In genomic region chr18:59070181-59070912, GRCh38 we compare ENCODE assay signal across 8 cellular contexts.
A peak's percentile ranks its signal among the peaks of the same experiment; 100 is the strongest.
DNase-seq lines count a peak whose midpoint lies in the region; ATAC-seq and TF ChIP-seq lines count a peak whose summit lies in the region.

No MANE protein-coding gene starts in this region.

- H3K4me1 ChIP-seq in CD8-positive, alpha-beta memory T cell (ENCODE audit: insufficient read depth, low read length), result no peaks in the 10 kb centered on the region
- peaks cover 3% of the 10 kb centered on the region for H3K4me1 ChIP-seq in RWPE2 (ENCODE audit: insufficient read depth, poor library complexity, severe bottlenecking)
- H3K4me1 ChIP-seq in testis, result no peaks in the 10 kb centered on the region

- TF ChIP-seq POLR2A in testis (IDR thresholded peaks at IDR 0.05), result no peak

- CTCF ChIA-PET in CD8-positive, alpha-beta memory T cell (lab: Charles Lee), result interaction anchor here (0.6 to 2.6 kb wide), 18 partner anchors 9 to 379 kb away, joined by 3 to 22 read pairs (median 3); no protein-coding TSS in a partner anchor

- no peak overlapping the region for H3K27ac ChIP-seq in CD8-positive, alpha-beta memory T cell (ENCODE audit: low read depth, low read length)
- H3K27ac ChIP-seq in RWPE2 (ENCODE audit: poor library complexity, severe bottlenecking) (no peak overlapping the region), testis (no peak overlapping the region)

- no peaks in the 10 kb centered on the region for H3K27me3 ChIP-seq in CD8-positive, alpha-beta memory T cell (ENCODE audit: insufficient read depth, low read length, poor library complexity, severe bottlenecking)
- no peaks in the 10 kb centered on the region for H3K27me3 ChIP-seq in RWPE2 (ENCODE audit: insufficient read depth, poor library complexity, severe bottlenecking)
- H3K27me3 ChIP-seq in testis, result no peaks in the 10 kb centered on the region

- DNase-seq in CD8-positive, alpha-beta memory T cell, result peak; percentile 38 to 74 (median 58)
- peak; percentile 48 for DNase-seq in Jurkat, Clone E6-1 (ENCODE audit: low read depth, low spot score)
- peak; percentile 62 for DNase-seq in RWPE2 (ENCODE audit: low spot score)
- DNase-seq in foreskin melanocyte, result peak; percentile 64
- DNase-seq in omental fat pad (ENCODE audit: low spot score), result peak; percentile 65
- DNase-seq in testis, result peak; percentile 92

- H3K27ac Mint-ChIP-seq in CD8-positive, alpha-beta memory T cell, result no peak overlapping the region
- no peak overlapping the region for H3K27ac Mint-ChIP-seq in activated T-helper 17 cell treated with anti-CD3 and anti-CD28 coated beads, Interleukin-2, amount 50 U/mL, for 72 hours

- no peak overlapping the region for H3K4me3 Mint-ChIP-seq in CD8-positive, alpha-beta memory T cell
- H3K4me3 Mint-ChIP-seq in activated T-helper 17 cell treated with anti-CD3 and anti-CD28 coated beads, Interleukin-2, amount 50 U/mL, for 72 hours, result no peak overlapping the region

- no peaks in the 10 kb centered on the region for H3K36me3 Mint-ChIP-seq in CD8-positive, alpha-beta memory T cell
- no peaks in the 10 kb centered on the region for H3K36me3 Mint-ChIP-seq in activated T-helper 17 cell treated with anti-CD3 and anti-CD28 coated beads, Interleukin-2, amount 50 U/mL, for 72 hours (ENCODE audit: low read depth)

- no peaks in the 10 kb centered on the region for H3K36me3 ChIP-seq in CD8-positive, alpha-beta memory T cell (ENCODE audit: insufficient read depth, low read length)
- no peaks in the 10 kb centered on the region for H3K36me3 ChIP-seq in RWPE2 (ENCODE audit: low read depth)
- no peaks in the 10 kb centered on the region for H3K36me3 ChIP-seq in testis (ENCODE audit: low read depth, missing control alignments)

- no peaks in the 10 kb centered on the region for H3K9me3 ChIP-seq in CD8-positive, alpha-beta memory T cell (ENCODE audit: low read length)
- H3K9me3 ChIP-seq in RWPE2 (ENCODE audit: severe bottlenecking), result no peaks in the 10 kb centered on the region
- H3K9me3 ChIP-seq in testis, result no peaks in the 10 kb centered on the region

- POLR2A ChIA-PET in CD8-positive, alpha-beta memory T cell (lab: Charles Lee), result no interaction called here

- intact Hi-C loops in testis (cut with DNase I; ENCODE audit: low total_unique reads), result no loop called here

- no peaks in the 10 kb centered on the region for H3K9me3 Mint-ChIP-seq in CD8-positive, alpha-beta memory T cell
- H3K9me3 Mint-ChIP-seq in activated T-helper 17 cell treated with anti-CD3 and anti-CD28 coated beads, Interleukin-2, amount 50 U/mL, for 72 hours, result no peaks in the 10 kb centered on the region

- ATAC-seq in GM21447 (IDR thresholded peaks at IDR 0.05; ENCODE audit: unreplicated experiment) (peak; percentile 64), RWPE2 (ENCODE audit: low read depth) (peak; percentile 83), omental fat pad (ENCODE audit: low FRiP score) (peak; percentile 76)
- ATAC-seq in activated T-helper 17 cell treated with anti-CD3 and anti-CD28 coated beads, Interleukin-2, amount 50 U/mL, for 72 hours (replicated peaks), result peak; percentile 69

- no peak overlapping the region for H3K4me3 ChIP-seq in CD8-positive, alpha-beta memory T cell (ENCODE audit: low read length)
- no peak overlapping the region for H3K4me3 ChIP-seq in Jurkat, Clone E6-1 (ENCODE audit: low read length)
- H3K4me3 ChIP-seq in RWPE2 (ENCODE audit: severe bottlenecking) (no peak overlapping the region), testis (no peak overlapping the region)

- peak; percentile 88 for TF ChIP-seq CTCF in RWPE2 (IDR thresholded peaks at IDR 0.05; ENCODE audit: poor library complexity, severe bottlenecking)
- peak in 2 of 3 donors; percentile 72 to 77 for TF ChIP-seq CTCF in omental fat pad (IDR thresholded peaks at IDR 0.05)
- TF ChIP-seq CTCF in testis (IDR thresholded peaks at IDR 0.05), result peak; percentile 78 to 87 (median 78)

- H3K27me3 Mint-ChIP-seq in CD8-positive, alpha-beta memory T cell, result peaks cover 0 to 3% of the 10 kb centered on the region in 2 donors
- peaks cover 6% of the 10 kb centered on the region for H3K27me3 Mint-ChIP-seq in activated T-helper 17 cell treated with anti-CD3 and anti-CD28 coated beads, Interleukin-2, amount 50 U/mL, for 72 hours

- no peaks in the 10 kb centered on the region for H3K4me1 Mint-ChIP-seq in CD8-positive, alpha-beta memory T cell
- H3K4me1 Mint-ChIP-seq in activated T-helper 17 cell treated with anti-CD3 and anti-CD28 coated beads, Interleukin-2, amount 50 U/mL, for 72 hours, result no peaks in the 10 kb centered on the region

- WGBS in testis, 2 donors, result 34 to 39% methylated on average over 15 to 19 of the region's 19 CpGs
